In genomic region chr1:37476087-37476452, GRCh38 we compare ENCODE assay signal across 8 cellular contexts. TPM values are rescaled to one million over a fixed set of nuclear protein-coding genes. Genes with fewer than 3 reads are reported as not detected.
DNase-seq lines count a peak whose midpoint lies in the region; ATAC-seq and TF ChIP-seq lines count a peak whose summit lies in the region.

No MANE protein-coding gene starts in this region.

- H3K9me3 ChIP-seq in SJSA1 (replicated peaks) (no peaks in the 10 kb centered on the region; the same call in 1 of the 2 replicates), esophagus squamous epithelium (no peaks in the 10 kb centered on the region)

- DNase-seq in SJSA1 (ENCODE audit: low read depth in 1 of 2, low spot score in 2 of 2) = no peak
- DNase-seq in esophagus squamous epithelium (lab: John Stamatoyannopoulos, UW) = no peak
- no peak for DNase-seq in retinal pigment epithelial cell (ENCODE audit: low read depth)
- DNase-seq in ureter (ENCODE audit: low spot score) = no peak
- no peak for DNase-seq in NCI-H1048 (lab: John Stamatoyannopoulos, UW)
- DNase-seq in NCI-H2081 treated with DMSO at 0.1 percent for 48 hours (lab: John Stamatoyannopoulos, UW) = no peak

- intact Hi-C loops in esophagus squamous epithelium (cut with DNase I) = no loop called here

- H3K4me1 ChIP-seq in SJSA1 (replicated peaks) (peaks cover 88% of the 10 kb centered on the region), esophagus squamous epithelium (peaks cover 70 to 93% (median 81%) of the 10 kb centered on the region in 3 donors)

- H3K27ac ChIP-seq in SJSA1 = peak overlapping the region; percentile 82; the same call in 1 of the 2 replicates
- peak overlapping the region; percentile 96 to 99 (median 97) for H3K27ac ChIP-seq in esophagus squamous epithelium

- ATAC-seq in GM21717 (IDR thresholded peaks at IDR 0.05; ENCODE audit: unreplicated experiment) = no peak

- TF ChIP-seq CTCF in esophagus squamous epithelium (IDR thresholded peaks at IDR 0.05) (no peak), retinal pigment epithelial cell (conservative IDR thresholded peaks at IDR 0.05; ENCODE audit: low read depth, low read length) (no peak)

- 28 to 31% methylated on average over 3 to 6 of the region's 9 CpGs for WGBS in esophagus squamous epithelium, 2 donors

- H3K4me3 ChIP-seq in GM08714 (ENCODE audit: low read length) = peak overlapping the region; percentile 93
- peak overlapping the region; percentile 60 for H3K4me3 ChIP-seq in SJSA1
- peak overlapping the region; percentile 74 to 85 (median 82) for H3K4me3 ChIP-seq in esophagus squamous epithelium
- peak overlapping the region; percentile 86 for H3K4me3 ChIP-seq in retinal pigment epithelial cell (ENCODE audit: low read length)

- H3K27me3 ChIP-seq in SJSA1 (replicated peaks) = no peaks in the 10 kb centered on the region
- no peaks in the 10 kb centered on the region for H3K27me3 ChIP-seq in esophagus squamous epithelium

- TF ChIP-seq POLR2A in esophagus squamous epithelium (IDR thresholded peaks at IDR 0.05) = no peak

- H3K36me3 ChIP-seq in SJSA1 = peaks cover 57% of the 10 kb centered on the region
- H3K36me3 ChIP-seq in esophagus squamous epithelium = peaks cover 7 to 26% (median 12%) of the 10 kb centered on the region in 3 donors

RNA-seq across cellular contexts. Expression of gene ZC3H12A, which starts 1.7 kb away (rescaled TPM):
- 4.0 and 7.1 TPM in 2 replicates for total RNA-seq in SJSA1 (2014; rRNA removed; shearing (Covaris generic))
- total RNA-seq in esophagus squamous epithelium = 100 to 1,000 TPM in 1 of 4 donors, 10 to 100 TPM in 3; 11.6 to 132 (median 49.0) TPM
- 56.6 TPM for total RNA-seq in ureter

RNA-seq across cellular contexts. Expression of gene MEAF6, which starts 38.5 kb away (rescaled TPM):
- total RNA-seq in SJSA1 (2014; rRNA removed; shearing (Covaris generic)) = 83.4 and 112 TPM in 2 replicates
- 10 to 100 TPM; 45.5 to 67.9 (median 56.5) TPM for total RNA-seq in esophagus squamous epithelium
- total RNA-seq in ureter = 60.7 TPM
